ENCODE assay signal across 20 cellular contexts in genomic region chr7:50217961-50218360, GRCh38.
A peak's percentile ranks its signal among the peaks of the same experiment; 100 is the strongest.
DNase-seq lines count a peak whose midpoint lies in the region; ATAC-seq lines count a peak whose summit lies in the region.
"Had no signal": no experiment of that assay in that cellular context is flagged by ENCODE, and none has a peak within 500 bp of the region (broad histone marks: within the 10 kb centered on the region; RNA-seq: fewer than 3 reads in every experiment).

No MANE protein-coding gene starts in this region.

- no peak overlapping the region for H3K4me3 Mint-ChIP-seq in activated T-helper 2 cell treated with anti-CD3 and anti-CD28 coated beads, Interferon-gamma antibody, Interleukin-2, Interleukin-4, amounts not matched to agents 10 μg/mL and 5 μg/mL and 100 μg/mL, durations not matched to agents 14 hours and 24 hours and 36 hours (ENCODE audit: low read depth)
- H3K4me3 Mint-ChIP-seq: effector memory CD8-positive, alpha-beta T cell; neural crest cell had no signal

- H3K4me1 ChIP-seq in GM23248 (ENCODE audit: insufficient read depth) = no peaks in the 10 kb centered on the region
- H3K4me1 ChIP-seq: right atrium auricular region had no signal

- H3K27me3 ChIP-seq in GM23248 (replicated peaks; ENCODE audit: insufficient read depth) = no peaks in the 10 kb centered on the region
- H3K27me3 ChIP-seq: right atrium auricular region had no signal

- H3K79me2 ChIP-seq in GM23248 (ENCODE audit: insufficient read depth) = no peaks in the 10 kb centered on the region

- 7% methylated on average over 3 of the region's 3 CpGs for WGBS in GM23248 (ENCODE audit: low coverage in 1 of 2, low lambda C conversion rate in 2 of 2, missing lambda C conversion rate in 2 of 2), 2 experiments

- no peaks in the 10 kb centered on the region for H3K36me3 ChIP-seq in GM23248 (ENCODE audit: low read depth)
- H3K36me3 ChIP-seq: right atrium auricular region, stomach, WERI-Rb-1 had no signal

- no peaks in the 10 kb centered on the region for H3F3A ChIP-seq in GM23248 (ENCODE audit: insufficient read depth)

- H3K4me1 Mint-ChIP-seq in activated T-helper 2 cell treated with anti-CD3 and anti-CD28 coated beads, Interferon-gamma antibody, Interleukin-2, Interleukin-4, amounts not matched to agents 10 μg/mL and 5 μg/mL and 100 μg/mL, durations not matched to agents 14 hours and 24 hours and 36 hours (ENCODE audit: low read depth) = peaks cover 57% of the 10 kb centered on the region
- H3K4me1 Mint-ChIP-seq: neural crest cell had no signal

- no peaks in the 10 kb centered on the region for H3K9me2 ChIP-seq in GM23248 (ENCODE audit: insufficient read depth)

- intact Hi-C loops in activated T-helper 2 cell treated with anti-CD3 and anti-CD28 coated beads, Interferon-gamma antibody, Interleukin-2, Interleukin-4, amounts not matched to agents 10 μg/mL and 5 μg/mL and 100 μg/mL, durations not matched to agents 14 hours and 24 hours and 36 hours (cut with micrococcal nuclease) = loop anchor here (1.0 kb wide), 1 partner anchor 8 kb away; no protein-coding TSS in a partner anchor

- peaks cover 20% of the 10 kb centered on the region for H3K36me3 Mint-ChIP-seq in activated T-helper 2 cell treated with anti-CD3 and anti-CD28 coated beads, Interferon-gamma antibody, Interleukin-2, Interleukin-4, amounts not matched to agents 10 μg/mL and 5 μg/mL and 100 μg/mL, durations not matched to agents 14 hours and 24 hours and 36 hours (ENCODE audit: low read depth)

- peak; percentile 1 for DNase-seq in AG20443 (ENCODE audit: low spot score)
- DNase-seq in DMS79 treated with DMSO at 0.1 percent for 48 hours (lab: John Stamatoyannopoulos, UW) = peak; percentile 88
- DNase-seq in NOMO-1 treated with DMSO at 0.1 percent for 48 hours (lab: John Stamatoyannopoulos, UW; ENCODE audit: unreplicated experiment) = peak; percentile 93
- no peak for DNase-seq in activated T-helper 2 cell treated with anti-CD3 and anti-CD28 coated beads, Interferon-gamma antibody, Interleukin-2, Interleukin-4, amounts not matched to agents 10 μg/mL and 5 μg/mL and 100 μg/mL, durations not matched to agents 14 hours and 24 hours and 36 hours (ENCODE audit: low spot score)
- DNase-seq in GM23248 = no peak
- DNase-seq in NCI-H2196 (lab: John Stamatoyannopoulos, UW; ENCODE audit: unreplicated experiment) = no peak
- DNase-seq in EL = no peak
- DNase-seq: activated effector memory CD4-positive, alpha-beta T cell treated with Interleukin-2 at 50 U/mL for 16 hours; anterior cingulate cortex; effector memory CD8-positive, alpha-beta T cell; hippocampal formation; kidney; mesenchymal stem cell; NCI-H1048; NCI-H2171 treated with DMSO at 0.1 percent for 48 hours; stomach; WERI-Rb-1 had no signal

- no peak for ATAC-seq in GM19023 (IDR thresholded peaks at IDR 0.05; ENCODE audit: unreplicated experiment)
- ATAC-seq: effector memory CD8-positive, alpha-beta T cell had no signal

- no peaks in the 10 kb centered on the region for H3K9me3 ChIP-seq in GM23248 (ENCODE audit: low read depth)

- H3K27ac ChIP-seq in GM23248 = no peak overlapping the region
- H3K27ac ChIP-seq: right atrium auricular region, WERI-Rb-1 had no signal

- no peak overlapping the region for H3K4me2 ChIP-seq in GM23248 (ENCODE audit: unreplicated experiment)

- no peaks in the 10 kb centered on the region for H3K27me3 Mint-ChIP-seq in activated T-helper 2 cell treated with anti-CD3 and anti-CD28 coated beads, Interferon-gamma antibody, Interleukin-2, Interleukin-4, amounts not matched to agents 10 μg/mL and 5 μg/mL and 100 μg/mL, durations not matched to agents 14 hours and 24 hours and 36 hours (ENCODE audit: low read depth)
- H3K27me3 Mint-ChIP-seq: effector memory CD8-positive, alpha-beta T cell had no signal

- no peaks in the 10 kb centered on the region for H4K20me1 ChIP-seq in GM23248 (ENCODE audit: insufficient read depth)

- H3K9me3 Mint-ChIP-seq in activated T-helper 2 cell treated with anti-CD3 and anti-CD28 coated beads, Interferon-gamma antibody, Interleukin-2, Interleukin-4, amounts not matched to agents 10 μg/mL and 5 μg/mL and 100 μg/mL, durations not matched to agents 14 hours and 24 hours and 36 hours = peaks cover 26% of the 10 kb centered on the region

- H3K9ac ChIP-seq in GM23248 = no peak overlapping the region

- in situ Hi-C loops in GM23248 (cut with MboI) = no loop called here

- no peak overlapping the region for H2AFZ ChIP-seq in GM23248

- H3K4me3 ChIP-seq in GM23248 = no peak overlapping the region
- H3K4me3 ChIP-seq: right atrium auricular region, stomach had no signal

- peak overlapping the region; percentile 4 for H3K27ac Mint-ChIP-seq in activated T-helper 2 cell treated with anti-CD3 and anti-CD28 coated beads, Interferon-gamma antibody, Interleukin-2, Interleukin-4, amounts not matched to agents 10 μg/mL and 5 μg/mL and 100 μg/mL, durations not matched to agents 14 hours and 24 hours and 36 hours
- H3K27ac Mint-ChIP-seq: effector memory CD8-positive, alpha-beta T cell had no signal

Comparison
In these comparisons a context has a peak if more than half of its experiments do, and no peak if none do; other contexts are left out.
1. DNase-seq: peak in AG20443 (single experiment), DMS79 treated with DMSO at 0.1 percent for 48 hours (single experiment) and NOMO-1 treated with DMSO at 0.1 percent for 48 hours (single experiment); none in activated T-helper 2 cell treated with anti-CD3 and anti-CD28 coated beads, Interferon-gamma antibody, Interleukin-2, Interleukin-4, amounts not matched to agents 10 μg/mL and 5 μg/mL and 100 μg/mL, durations not matched to agents 14 hours and 24 hours and 36 hours (single experiment), GM23248 (single experiment), NCI-H2196 (single experiment) and EL (single experiment).